In the genomic region with DNA sequence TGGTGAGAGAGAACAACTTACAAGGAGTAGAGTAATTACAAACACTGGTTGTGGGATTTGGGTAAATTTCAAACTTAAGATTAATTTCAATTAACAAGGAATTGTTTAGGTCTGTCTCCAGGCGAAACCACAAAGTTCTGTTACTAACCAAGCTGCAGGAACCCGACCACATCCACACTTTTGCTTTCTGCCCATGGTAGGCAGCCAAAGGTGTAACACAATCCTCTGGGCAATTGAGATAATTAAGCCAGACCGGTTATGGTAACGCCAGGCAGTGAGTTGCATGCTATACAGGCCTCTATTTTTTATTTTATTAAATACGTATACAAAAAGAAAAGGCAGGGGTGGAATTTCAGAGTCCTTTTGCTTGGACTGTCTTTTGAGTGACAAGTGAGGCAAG, we compare ENCODE assay signal across 28 cellular contexts. TPM values are rescaled to one million over a fixed set of nuclear protein-coding genes. Genes with fewer than 3 reads are reported as not detected.
DNase-seq lines count a peak whose midpoint lies in the region; ATAC-seq and TF ChIP-seq lines count a peak whose summit lies in the region.
"Had no signal": no experiment of that assay in that cellular context is flagged by ENCODE, and none has a peak within 500 bp of the region (broad histone marks: within the 10 kb centered on the region; RNA-seq: fewer than 3 reads in every experiment).

No MANE protein-coding gene starts in this region.

- H3K18ac ChIP-seq in trophoblast cell (ENCODE audit: low read length): no peak overlapping the region

- POLR2A ChIA-PET in PC-3 (lab: Charles Lee; ENCODE audit: unreplicated experiment): interaction anchor here (0.6 kb wide), 1 partner anchor 676 kb away, joined by 3 read pairs; no protein-coding TSS in a partner anchor

- ATAC-seq in PC-3: no peak
- no peak for ATAC-seq in GM21737 (IDR thresholded peaks at IDR 0.05; ENCODE audit: unreplicated experiment)
- ATAC-seq in HG03469 (IDR thresholded peaks at IDR 0.05; ENCODE audit: unreplicated experiment): no peak
- ATAC-seq: left lobe of liver; naive thymus-derived CD4-positive, alpha-beta T cell had no signal

- no peak overlapping the region for H2BK12ac ChIP-seq in trophoblast cell (ENCODE audit: low read length)

- H3K9me3 ChIP-seq in mammary epithelial cell (replicated peaks; ENCODE audit: insufficient read depth, low read length) (no peaks in the 10 kb centered on the region), breast epithelium (no peaks in the 10 kb centered on the region), PC-3 (ENCODE audit: low read length) (no peaks in the 10 kb centered on the region), trophoblast cell (ENCODE audit: insufficient read depth, low read depth, low read length) (no peaks in the 10 kb centered on the region)
- H3K9me3 ChIP-seq: esophagus muscularis mucosa, SJSA1, tibial nerve had no signal

- H3K9ac ChIP-seq in mammary epithelial cell (ENCODE audit: insufficient read depth, low read length) (no peak overlapping the region), PC-3 (ENCODE audit: low read length) (no peak overlapping the region), trophoblast cell (ENCODE audit: low read length) (no peak overlapping the region)

- intact Hi-C loops in mammary epithelial cell (cut with micrococcal nuclease): loop anchor here (10.0 kb wide), 1 partner anchor 223 kb away; no protein-coding TSS in a partner anchor
- intact Hi-C loops in breast epithelium (cut with DNase I; ENCODE audit: low total_unique reads): no loop called here
- intact Hi-C loops in PC-3 (cut with micrococcal nuclease): loop anchor here (5.0 kb wide), 2 partner anchors 226 to 441 kb away; no protein-coding TSS in a partner anchor

- CTCF ChIA-PET in mammary epithelial cell (lab: Charles Lee; ENCODE audit: low non-redundant PET): no interaction called here
- CTCF ChIA-PET in PC-3 (lab: Charles Lee): interaction anchor here (0.5 kb wide), 1 partner anchor 371 kb away, joined by 4 read pairs; no protein-coding TSS in a partner anchor

- no peak overlapping the region for H2AFZ ChIP-seq in mammary epithelial cell (ENCODE audit: low read depth, low read length)
- no peak overlapping the region for H2AFZ ChIP-seq in PC-3 (ENCODE audit: low read length)
- H2AFZ ChIP-seq in trophoblast cell (ENCODE audit: insufficient read depth, low read length, poor library complexity): no peak overlapping the region

- H3K27ac ChIP-seq in mammary epithelial cell (ENCODE audit: insufficient read depth, low read depth, low read length) (no peak overlapping the region), breast epithelium (no peak overlapping the region), PC-3 (ENCODE audit: low read length) (no peak overlapping the region), trophoblast cell (ENCODE audit: low read depth, low read length) (no peak overlapping the region)
- H3K27ac ChIP-seq: cardiac muscle cell, coronary artery, esophagus muscularis mucosa, SJSA1, tibial nerve had no signal

- no peak overlapping the region for H3K23ac ChIP-seq in trophoblast cell (ENCODE audit: low read length)

- no peaks in the 10 kb centered on the region for H3F3A ChIP-seq in PC-3 (ENCODE audit: low read length, unreplicated experiment)

- dilution Hi-C loops in mammary epithelial cell (cut with HindIII; ENCODE audit: low sequenced_read_pairs): no loop called here

- in situ Hi-C loops in mammary epithelial cell (cut with MboI; ENCODE audit: low sequenced_read_pairs in 2 of 2): no loop called here

- H3K4me1 ChIP-seq in mammary epithelial cell (ENCODE audit: insufficient read depth, low read length) (peaks cover 23% of the 10 kb centered on the region), breast epithelium (no peaks in the 10 kb centered on the region), PC-3 (ENCODE audit: insufficient read depth, low read length) (peaks cover 23% of the 10 kb centered on the region), trophoblast cell (ENCODE audit: control insufficient read depth in 1 of 2, insufficient read depth in 2 of 2, low read length in 2 of 2) (no peaks in the 10 kb centered on the region)
- H3K4me1 ChIP-seq: SJSA1, tibial nerve had no signal

- no peaks in the 10 kb centered on the region for H3K36me3 ChIP-seq in mammary epithelial cell (ENCODE audit: insufficient read depth, low read length)
- H3K36me3 ChIP-seq in breast epithelium: no peaks in the 10 kb centered on the region
- no peaks in the 10 kb centered on the region for H3K36me3 ChIP-seq in PC-3 (ENCODE audit: low read depth, low read length)
- H3K36me3 ChIP-seq in trophoblast cell (ENCODE audit: control insufficient read depth in 1 of 2, insufficient read depth in 2 of 2, low read length in 2 of 2): peaks cover 2 to 4% of the 10 kb centered on the region in 2 experiments
- H3K36me3 ChIP-seq: cardiac muscle cell, SJSA1 had no signal

- H4K91ac ChIP-seq in trophoblast cell (ENCODE audit: low read depth, low read length): peak overlapping the region; percentile 24

- no peak for DNase-seq in mammary epithelial cell
- DNase-seq in breast epithelium (ENCODE audit: low spot score in 2 of 2): no peak
- DNase-seq in NCI-H1105 (lab: John Stamatoyannopoulos, UW): peak; percentile 12
- DNase-seq in PC-3: no peak
- DNase-seq in trophoblast cell: no peak
- no peak for DNase-seq in T1000 (lab: John Stamatoyannopoulos, UW)
- DNase-seq: activated CD4-positive, alpha-beta T cell treated with anti-CD3 and anti-CD28 coated beads, Interleukin-2, amount 50 U/mL, for 4 hours; activated CD4-positive, CD25-positive, alpha-beta regulatory T cell; activated CD8-positive, alpha-beta memory T cell treated with anti-CD3 and anti-CD28 coated beads, Interleukin-2, amount 50 U/mL, for 4 hours; activated naive CD4-positive, alpha-beta T cell treated with anti-CD3 and anti-CD28 coated beads, Interleukin-2, amount 50 U/mL, for 16 hours; amniotic stem cell; CD4-positive, alpha-beta memory T cell; hypothalamus; immature natural killer cell; naive thymus-derived CD4-positive, alpha-beta T cell; NCI-H526 treated with DMSO at 0.1 percent for 48 hours; stimulated activated CD4-positive, alpha-beta T cell treated with anti-CD3 and anti-CD28 coated beads, Interleukin-1b, Interleukin-23, amount 100 ng/mL, for 48 hours; T-helper 1 cell had no signal

- no peak overlapping the region for H2BK5ac ChIP-seq in trophoblast cell (ENCODE audit: low read depth, low read length, poor library complexity)

- H3K79me2 ChIP-seq in mammary epithelial cell (ENCODE audit: insufficient read depth, low read length) (no peaks in the 10 kb centered on the region), PC-3 (ENCODE audit: low read length) (no peaks in the 10 kb centered on the region), trophoblast cell (ENCODE audit: control insufficient read depth, insufficient read depth, low read length, poor library complexity) (no peaks in the 10 kb centered on the region)

- no peak for TF ChIP-seq POLR2A in breast epithelium (IDR thresholded peaks at IDR 0.05)

- no peak overlapping the region for H4K8ac ChIP-seq in trophoblast cell (ENCODE audit: low read depth, low read length)

- H4K20me1 ChIP-seq in mammary epithelial cell (ENCODE audit: insufficient read depth, low read length) (no peaks in the 10 kb centered on the region), PC-3 (ENCODE audit: low read length) (no peaks in the 10 kb centered on the region)

- H3K4me2 ChIP-seq in mammary epithelial cell (ENCODE audit: insufficient read depth, low read depth, low read length): peak overlapping the region; percentile 28
- H3K4me2 ChIP-seq in PC-3 (ENCODE audit: low read length): peak overlapping the region; percentile 50
- no peak overlapping the region for H3K4me2 ChIP-seq in trophoblast cell (ENCODE audit: low read length)
- H3K4me2 ChIP-seq: smooth muscle cell had no signal

- no TSS peak for BruUV-seq in mammary epithelial cell (replicated peaks; lab: Mats Ljungman, UMichigan)
- BruUV-seq in PC-3 (replicated peaks; lab: Mats Ljungman, UMichigan): no TSS peak

- H3K79me1 ChIP-seq in trophoblast cell (ENCODE audit: low read length): no peaks in the 10 kb centered on the region

- no peak overlapping the region for H3K14ac ChIP-seq in trophoblast cell (ENCODE audit: low read length)

- H2AK5ac ChIP-seq in trophoblast cell (ENCODE audit: low read length): no peak overlapping the region

- H2BK120ac ChIP-seq in trophoblast cell (ENCODE audit: insufficient read depth, low read length, poor library complexity): no peak overlapping the region

- H3K4me3 ChIP-seq in mammary epithelial cell (replicated peaks in 1 of 3; ENCODE audit: insufficient read depth in 1 of 3, low read depth in 2 of 3, low read length in 3 of 3) (no peak overlapping the region), breast epithelium (no peak overlapping the region), PC-3 (ENCODE audit: low read length) (no peak overlapping the region), trophoblast cell (ENCODE audit: low read depth, low read length) (no peak overlapping the region)
- H3K4me3 ChIP-seq: cardiac muscle cell, coronary artery, esophagus muscularis mucosa, SJSA1, smooth muscle cell, tibial nerve had no signal

- H3K27me3 ChIP-seq in mammary epithelial cell (ENCODE audit: insufficient read depth, low read length) (no peaks in the 10 kb centered on the region), breast epithelium (peaks cover 0 to 8% of the 10 kb centered on the region in 2 donors), PC-3 (ENCODE audit: low read length) (peaks cover 17% of the 10 kb centered on the region; the same call in 1 of the 2 replicates), trophoblast cell (ENCODE audit: insufficient read depth, low read length) (no peaks in the 10 kb centered on the region)
- H3K27me3 ChIP-seq: esophagus muscularis mucosa, tibial nerve had no signal

- 33% methylated on average over 3 of the region's 5 CpGs for WGBS in mammary epithelial cell (ENCODE audit: low coverage, missing lambda C conversion rate)
- WGBS in trophoblast cell (ENCODE audit: extremely low coverage, insufficient coverage, insufficient read length): no CpG with 5 or more reads among the region's 5 CpGs

- H3K9me2 ChIP-seq in PC-3 (replicated peaks; ENCODE audit: low read length): no peaks in the 10 kb centered on the region

- TF ChIP-seq CTCF in mammary epithelial cell (conservative IDR thresholded peaks at IDR 0.05 in 1 of 2, IDR thresholded peaks at IDR 0.05 in 1 of 2; ENCODE audit: extremely low read depth in 1 of 2, insufficient read depth in 1 of 2, low read depth in 1 of 2, low read length in 2 of 2) (no peak), breast epithelium (IDR thresholded peaks at IDR 0.05) (no peak), PC-3 (conservative IDR thresholded peaks at IDR 0.05; ENCODE audit: low read depth, low read length) (no peak)

- no peak overlapping the region for H4K12ac ChIP-seq in trophoblast cell (ENCODE audit: low read depth, low read length)

- no peak overlapping the region for H3K4ac ChIP-seq in trophoblast cell (ENCODE audit: low read depth, low read length)

RNA-seq across cellular contexts. Expression of gene KCNJ2, which starts 12.0 kb away (rescaled TPM):
- total RNA-seq in mammary epithelial cell (1 to 10 TPM in 1 of 2 donors, under 1 TPM in 1; 0.26 to 4.3 TPM), breast epithelium (1 to 10 TPM; 2.4 to 8.8 (median 6.6) TPM), PC-3 (2014; rRNA removed) (0.36 TPM in 1 of 2 replicates, not detected in the other)
- polyA plus RNA-seq in mammary epithelial cell: 0.24 TPM
- not detected for polyA minus RNA-seq in mammary epithelial cell
- polyA plus RNA-seq in trophoblast cell (2013): 4.9 and 5.2 TPM in 2 replicates
- total RNA-seq: A673; CD4-positive, alpha-beta memory T cell had no signal
- polyA plus RNA-seq: cardiac muscle cell; CD4-positive, alpha-beta memory T cell; immature natural killer cell; naive thymus-derived CD4-positive, alpha-beta T cell had no signal
